1 cellular context compared by ENCODE assay signal in genomic region chr4:139921551-139922184, GRCh38.
TF ChIP-seq lines count a peak whose summit lies in the region.

No MANE protein-coding gene starts in this region.

TF ChIP-seq in H1, 55 proteins besides CTCF, POLR2A, EP300 and RAD21 (continued from another document):
- TF ChIP-seq ATF2 (IDR thresholded peaks at IDR 0.05; ENCODE audit: low read length) (no peak), EZH2 (IDR thresholded peaks at IDR 0.05; ENCODE audit: low read depth, low read length, severe bottlenecking) (no peak)
